32 cellular contexts compared by ENCODE assay signal in genomic region chr17:32798938-32799337, GRCh38.
"Had no signal": no experiment of that assay in that cellular context is flagged by ENCODE, and none has a peak within 500 bp of the region (broad histone marks: within the 10 kb centered on the region; RNA-seq: fewer than 3 reads in every experiment).

No MANE protein-coding gene starts in this region.

- H3K27me3 ChIP-seq: left lung, pancreas, stomach, testis, tibial nerve, uterus had no signal

- H3K27ac ChIP-seq: left lung, lower lobe of right lung, pancreas, prostate gland, stomach, testis, tibial nerve, uterus had no signal

- H3K4me3 Mint-ChIP-seq: immature natural killer cell; mesothelial cell of epicardium; naive thymus-derived CD4-positive, alpha-beta T cell; nephron; neural crest cell; stimulated activated naive B cell treated with anti-CD40 and anti-IgM and Interleukin-4, amounts not matched to agents 10 μg/mL and 1 μg/mL and 100 μg/mL, for 72 hours; type B pancreatic cell had no signal

- FAIRE-seq: islet of Langerhans, kidney, pancreas had no signal

- H3K9me3 ChIP-seq: left lung, lower lobe of right lung, mucosa of descending colon, pancreas, prostate gland, stomach, testis, tibial nerve, uterus had no signal

- H3K27ac Mint-ChIP-seq: immature natural killer cell; mesothelial cell of epicardium; naive thymus-derived CD4-positive, alpha-beta T cell; nephron; stimulated activated naive B cell treated with anti-CD40 and anti-IgM and Interleukin-4, amounts not matched to agents 10 μg/mL and 1 μg/mL and 100 μg/mL, for 72 hours; type B pancreatic cell had no signal

- ATAC-seq: left colon; left lung; lower lobe of right lung; mucosa of descending colon; naive thymus-derived CD4-positive, alpha-beta T cell; pancreas; right cardiac atrium; sciatic nerve; stimulated activated naive B cell treated with anti-CD40 and anti-IgM and Interleukin-4, amounts not matched to agents 10 μg/mL and 1 μg/mL and 100 μg/mL, for 72 hours; stimulated activated naive CD8-positive, alpha-beta T cell treated with anti-CD3 and anti-CD28 coated beads, Interleukin-15, Interleukin-2, amounts not matched to agents 100 U/mL and 50 U/mL, for 24 hours had no signal

- H3K4me1 ChIP-seq: left lung, prostate gland, testis, tibial nerve, uterus had no signal

- H3K9me3 Mint-ChIP-seq: immature natural killer cell; mesothelial cell of epicardium; naive thymus-derived CD4-positive, alpha-beta T cell; nephron; neural crest cell; stimulated activated naive B cell treated with anti-CD40 and anti-IgM and Interleukin-4, amounts not matched to agents 10 μg/mL and 1 μg/mL and 100 μg/mL, for 72 hours; type B pancreatic cell had no signal

- H3K36me3 ChIP-seq: left lung, lower lobe of right lung, pancreas, prostate gland, stomach, tibial nerve, uterus had no signal

- H3K36me3 Mint-ChIP-seq: immature natural killer cell; mesothelial cell of epicardium; naive thymus-derived CD4-positive, alpha-beta T cell; stimulated activated naive B cell treated with anti-CD40 and anti-IgM and Interleukin-4, amounts not matched to agents 10 μg/mL and 1 μg/mL and 100 μg/mL, for 72 hours; type B pancreatic cell had no signal

- H3K4me3 ChIP-seq: left lung, lower lobe of right lung, mucosa of descending colon, pancreas, prostate gland, skin epidermis, stomach, testis, tibial nerve, uterus had no signal

- H3K27me3 Mint-ChIP-seq: stimulated activated naive B cell treated with anti-CD40 and anti-IgM and Interleukin-4, amounts not matched to agents 10 μg/mL and 1 μg/mL and 100 μg/mL, for 72 hours; type B pancreatic cell had no signal

- DNase-seq: hypothalamus; immature natural killer cell; kidney; left colon; left lung; lower lobe of right lung; mesendoderm; mucosa of descending colon; naive thymus-derived CD4-positive, alpha-beta T cell; nucleus accumbens; pancreas; posterior cingulate gyrus; retina; right cardiac atrium; stimulated activated CD4-positive, alpha-beta T cell treated with anti-CD3 and anti-CD28 coated beads, Interleukin-12 subunit alpha, Interleukin-12 subunit beta, amount 100 ng/mL, for 4 hours; stimulated activated CD4-positive, alpha-beta T cell treated with anti-CD3 and anti-CD28 coated beads, Interleukin-15, amount 100 ng/mL, for 24 hours; stimulated activated CD4-positive, alpha-beta T cell treated with anti-CD3 and anti-CD28 coated beads, Interleukin-2, amount 100 ng/mL, for 24 hours; stimulated activated CD4-positive, alpha-beta T cell treated with anti-CD3 and anti-CD28 coated beads, Interleukin-4, amount 100 ng/mL, for 1 hour; stimulated activated naive B cell treated with anti-CD40 and anti-IgM and Interleukin-4, amounts not matched to agents 10 μg/mL and 1 μg/mL and 100 μg/mL, for 72 hours; stimulated activated naive CD8-positive, alpha-beta T cell treated with anti-CD3 and anti-CD28 coated beads, Interleukin-15, Interleukin-2, amounts not matched to agents 100 U/mL and 50 U/mL, for 24 hours; stomach; testis; uterus had no signal

- H3K4me1 Mint-ChIP-seq: naive thymus-derived CD4-positive, alpha-beta T cell; nephron; stimulated activated naive B cell treated with anti-CD40 and anti-IgM and Interleukin-4, amounts not matched to agents 10 μg/mL and 1 μg/mL and 100 μg/mL, for 72 hours had no signal
